Comparison of ENCODE assay signal across 8 cellular contexts in genomic region chr5:132293992-132294727, GRCh38. TPM values are rescaled to one million over a fixed set of nuclear protein-coding genes. Genes with fewer than 3 reads are reported as not detected.
DNase-seq lines count a peak whose midpoint lies in the region; ATAC-seq and TF ChIP-seq lines count a peak whose summit lies in the region.

Gene SLC22A4, plus strand, starts transcription at chr5:132294394. Its CDS starts 223 bp downstream, at chr5:132294617.

- H3K9me3 Mint-ChIP-seq in activated CD4-positive, alpha-beta memory T cell treated with anti-CD3 and anti-CD28 coated beads, Interleukin-2, amount 10 ng/mL, durations not matched to agents 7 days and 5 days, result no peaks in the 10 kb centered on the region

- H3K4me3 ChIP-seq in BLaER1, result peak within 1 kb of the TSS; percentile 77
- H3K4me3 ChIP-seq in ectodermal cell (ENCODE audit: insufficient read depth, low read depth, low read length), result peak within 1 kb of the TSS; percentile 56
- H3K4me3 ChIP-seq in lung, result peak within 1 kb of the TSS; percentile 44

- no peaks in the 10 kb centered on the region for H3K36me3 ChIP-seq in BLaER1
- H3K36me3 ChIP-seq in ectodermal cell (ENCODE audit: control insufficient read depth, insufficient read depth, low read length), result no peaks in the 10 kb centered on the region
- no peaks in the 10 kb centered on the region for H3K36me3 ChIP-seq in lung (ENCODE audit: control insufficient read depth in 2 of 2, insufficient read depth in 2 of 2, low read length in 2 of 2)

- H3K9ac ChIP-seq in BLaER1, result peak within 1 kb of the TSS; percentile 84

- POLR2A ChIA-PET in activated CD4-positive, alpha-beta memory T cell treated with anti-CD3 and anti-CD28 coated beads, Interleukin-2, amount 10 ng/mL, durations not matched to agents 7 days and 5 days (lab: Charles Lee), result interaction anchor here (0.8 to 1.3 kb wide), 5 partner anchors 10 to 201 kb away, joined by 3 to 5 read pairs (median 3); partner anchors contain the start of genes IRF1 and SLC22A5

- H3K4me1 ChIP-seq in BLaER1 (peaks cover 35% of the 10 kb centered on the region), ectodermal cell (ENCODE audit: control insufficient read depth, insufficient read depth, low read length) (peaks cover 16% of the 10 kb centered on the region), lung (ENCODE audit: control insufficient read depth in 2 of 2, insufficient read depth in 2 of 2, low read length in 2 of 2) (no peaks in the 10 kb centered on the region)

- WGBS in ectodermal cell, 2 experiments, result 0% methylated on average over 63 of the region's 63 CpGs
- 0 to 1% methylated on average over 45 to 63 of the region's 63 CpGs for WGBS in lung, 2 donors

- H3K36me3 Mint-ChIP-seq in activated CD4-positive, alpha-beta memory T cell treated with anti-CD3 and anti-CD28 coated beads, Interleukin-2, amount 10 ng/mL, durations not matched to agents 7 days and 5 days (ENCODE audit: low read depth), result no peaks in the 10 kb centered on the region

- H3K27ac Mint-ChIP-seq in activated CD4-positive, alpha-beta memory T cell treated with anti-CD3 and anti-CD28 coated beads, Interleukin-2, amount 10 ng/mL, durations not matched to agents 7 days and 5 days, result peak within 1 kb of the TSS; percentile 67

- ATAC-seq in GM19324 (IDR thresholded peaks at IDR 0.05; ENCODE audit: low FRiP score, unreplicated experiment), result peak; percentile 81
- peak; percentile 65 for ATAC-seq in HG03460 (IDR thresholded peaks at IDR 0.05; ENCODE audit: unreplicated experiment)
- ATAC-seq in lung (ENCODE audit: insufficient read depth, low FRiP score), result peak; percentile 90

- TF ChIP-seq CTCF in lung (IDR thresholded peaks at IDR 0.05; ENCODE audit: control extremely low read depth, extremely low read depth), result no peak

- H4K20me1 ChIP-seq in BLaER1, result no peaks in the 10 kb centered on the region; the same call in 1 of the 2 replicates

- no peaks in the 10 kb centered on the region for H3K9me3 ChIP-seq in BLaER1
- no peaks in the 10 kb centered on the region for H3K9me3 ChIP-seq in ectodermal cell (ENCODE audit: control insufficient read depth, low read length)
- H3K9me3 ChIP-seq in lung (ENCODE audit: control insufficient read depth in 2 of 2, insufficient read depth in 1 of 2, low read length in 1 of 2), result no peaks in the 10 kb centered on the region

- peak within 1 kb of the TSS; percentile 89 for H3K27ac ChIP-seq in BLaER1
- H3K27ac ChIP-seq in ectodermal cell (ENCODE audit: insufficient read depth, low read depth, low read length, poor library complexity, severe bottlenecking), result peak within 1 kb of the TSS; percentile 91
- peak within 1 kb of the TSS; percentile 90 to 93 for H3K27ac ChIP-seq in lung (ENCODE audit: low read depth in 1 of 2, low read length in 1 of 2)

- peaks cover 5% of the 10 kb centered on the region for H3K27me3 Mint-ChIP-seq in activated CD4-positive, alpha-beta memory T cell treated with anti-CD3 and anti-CD28 coated beads, Interleukin-2, amount 10 ng/mL, durations not matched to agents 7 days and 5 days

- peak within 1 kb of the TSS; percentile 100 for H3K4me2 ChIP-seq in BLaER1

- DNase-seq in NCI-H748 (lab: John Stamatoyannopoulos, UW; ENCODE audit: unreplicated experiment) (peak; percentile 96), lung (ENCODE audit: low spot score) (peak; percentile 89)
- DNase-seq in activated CD4-positive, alpha-beta memory T cell treated with anti-CD3 and anti-CD28 coated beads, Interleukin-2, amount 10 ng/mL, durations not matched to agents 7 days and 5 days, result peak; percentile 60
- peak; percentile 60 to 88 (median 69) for DNase-seq in stimulated activated CD4-positive, alpha-beta T cell treated with anti-CD3 and anti-CD28 coated beads, TNF-alpha, amount 100 ng/mL, for 24 hours (ENCODE audit: low read depth in 3 of 3)

- CTCF ChIA-PET in activated CD4-positive, alpha-beta memory T cell treated with anti-CD3 and anti-CD28 coated beads, Interleukin-2, amount 10 ng/mL, durations not matched to agents 7 days and 5 days (lab: Charles Lee), result interaction anchor here (0.8 to 2.7 kb wide), 8 partner anchors 8 to 212 kb away, joined by 3 to 13 read pairs (median 4); partner anchors contain the start of gene SLC22A5

- peaks cover 31% of the 10 kb centered on the region for H3K4me1 Mint-ChIP-seq in activated CD4-positive, alpha-beta memory T cell treated with anti-CD3 and anti-CD28 coated beads, Interleukin-2, amount 10 ng/mL, durations not matched to agents 7 days and 5 days

- H3K27me3 ChIP-seq in BLaER1 (peaks cover 19% of the 10 kb centered on the region), ectodermal cell (ENCODE audit: control insufficient read depth, insufficient read depth, low read length, poor library complexity, severe bottlenecking) (peaks cover 27% of the 10 kb centered on the region), lung (ENCODE audit: control insufficient read depth, insufficient read depth) (no peaks in the 10 kb centered on the region)

- H3K4me3 Mint-ChIP-seq in activated CD4-positive, alpha-beta memory T cell treated with anti-CD3 and anti-CD28 coated beads, Interleukin-2, amount 10 ng/mL, durations not matched to agents 7 days and 5 days, result peak within 1 kb of the TSS; percentile 87

RNA-seq across cellular contexts. Expression of gene SLC22A4, which starts in this region (rescaled TPM):
- total RNA-seq in activated CD4-positive, alpha-beta memory T cell treated with anti-CD3 and anti-CD28 coated beads, Interleukin-2, amount 10 ng/mL, durations not matched to agents 7 days and 5 days, result under 1 TPM; 0.10 to 0.28 TPM
- 0.65 TPM for polyA plus RNA-seq in ectodermal cell (2013, experiment 1 of 4)
- 0.30 TPM for polyA plus RNA-seq in ectodermal cell (2013, experiment 2 of 4)
- 0.37 TPM for polyA plus RNA-seq in ectodermal cell (2013, experiment 3 of 4)
- 0.32 TPM for polyA plus RNA-seq in ectodermal cell (2013, experiment 4 of 4)
- total RNA-seq in lung, result 10 to 100 TPM; 10.9 to 18.1 TPM
- 10 to 100 TPM in 1 of 2 donors, 1 to 10 TPM in 1; 3.6 to 15.7 TPM for polyA plus RNA-seq in lung

Comparison
In these comparisons a context has a peak if more than half of its experiments do, and no peak if none do; other contexts are left out.
1. Peak in every context shown above with its lines: DNase-seq, ATAC-seq, H3K4me3 ChIP-seq and H3K27ac ChIP-seq.
2. RNA of gene SLC22A4 (total RNA-seq): 10.9 to 18.1 TPM in lung; 0.10 to 0.28 TPM in activated CD4-positive, alpha-beta memory T cell treated with anti-CD3 and anti-CD28 coated beads, Interleukin-2, amount 10 ng/mL, durations not matched to agents 7 days and 5 days; every median in the first group is over 4 times any median in the second.
3. Peak in DNase-seq in activated CD4-positive, alpha-beta memory T cell treated with anti-CD3 and anti-CD28 coated beads, Interleukin-2, amount 10 ng/mL, durations not matched to agents 7 days and 5 days; RNA of the gene not detected or under 1 TPM.